ENCODE assay signal across 9 cellular contexts in genomic region chr3:112128843-112129727, GRCh38. TPM values are rescaled to one million over a fixed set of nuclear protein-coding genes. Genes with fewer than 3 reads are reported as not detected.
DNase-seq lines count a peak whose midpoint lies in the region; ATAC-seq and TF ChIP-seq lines count a peak whose summit lies in the region.
"Had no signal": no experiment of that assay in that cellular context is flagged by ENCODE, and none has a peak within 500 bp of the region (broad histone marks: within the 10 kb centered on the region; RNA-seq: fewer than 3 reads in every experiment).

No MANE protein-coding gene starts in this region.

- H3K4me3 Mint-ChIP-seq in IgD-negative memory B cell = peak overlapping the region; percentile 39 to 80 (median 46)
- peak overlapping the region; percentile 38 for H3K4me3 Mint-ChIP-seq in activated T-helper 1 cell treated with anti-CD3 and anti-CD28 coated beads, Interleukin-12 subunit alpha, Interleukin-12 subunit beta, Interleukin-2, Interleukin-4 antibody, amounts not matched to agents 30 ng/mL and 10 ng/mL and 1 ng/mL, durations not matched to agents 14 hours and 24 hours and 36 hours

- H3K27ac ChIP-seq in DND-41 (ENCODE audit: low read length) = no peak overlapping the region
- peak overlapping the region; percentile 5 for H3K27ac ChIP-seq in neutrophil
- no peak overlapping the region for H3K27ac ChIP-seq in left lung
- H3K27ac ChIP-seq: HL-60 had no signal

- DNase-seq in DND-41 (peak; percentile 16), hippocampal formation (lab: John Stamatoyannopoulos, UW) (no peak), left lung (no peak), NCI-H1092 (lab: John Stamatoyannopoulos, UW) (no peak)
- DNase-seq in activated T-helper 1 cell treated with anti-CD3 and anti-CD28 coated beads, Interleukin-12 subunit alpha, Interleukin-12 subunit beta, Interleukin-2, Interleukin-4 antibody, amounts not matched to agents 30 ng/mL and 10 ng/mL and 1 ng/mL, durations not matched to agents 14 hours and 24 hours and 36 hours (ENCODE audit: low spot score) = peak; percentile 55

- peaks cover 51 to 77% (median 64%) of the 10 kb centered on the region in 3 donors for H3K4me1 Mint-ChIP-seq in IgD-negative memory B cell
- peaks cover 82% of the 10 kb centered on the region for H3K4me1 Mint-ChIP-seq in activated T-helper 1 cell treated with anti-CD3 and anti-CD28 coated beads, Interleukin-12 subunit alpha, Interleukin-12 subunit beta, Interleukin-2, Interleukin-4 antibody, amounts not matched to agents 30 ng/mL and 10 ng/mL and 1 ng/mL, durations not matched to agents 14 hours and 24 hours and 36 hours (ENCODE audit: low read depth)

- no peaks in the 10 kb centered on the region for H3K36me3 ChIP-seq in DND-41 (ENCODE audit: insufficient read depth, low read length)
- H3K36me3 ChIP-seq in neutrophil = peaks cover 12% of the 10 kb centered on the region
- no peaks in the 10 kb centered on the region for H3K36me3 ChIP-seq in left lung

- H3K27me3 ChIP-seq in DND-41 (ENCODE audit: insufficient read depth, low read length, poor library complexity) (no peaks in the 10 kb centered on the region), neutrophil (no peaks in the 10 kb centered on the region), left lung (no peaks in the 10 kb centered on the region)

- H3K9ac ChIP-seq in DND-41 (ENCODE audit: low read depth, low read length) = no peak overlapping the region

- intact Hi-C loops in activated T-helper 1 cell treated with anti-CD3 and anti-CD28 coated beads, Interleukin-12 subunit alpha, Interleukin-12 subunit beta, Interleukin-2, Interleukin-4 antibody, amounts not matched to agents 30 ng/mL and 10 ng/mL and 1 ng/mL, durations not matched to agents 14 hours and 24 hours and 36 hours (cut with micrococcal nuclease) = loop anchor here (5.0 to 10.0 kb wide), 2 partner anchors 56 to 888 kb away; a partner anchor contains a TSS
- intact Hi-C loops in left lung (cut with DNase I) = no loop called here

- no peak overlapping the region for H3K4me2 ChIP-seq in DND-41 (ENCODE audit: insufficient read depth, low read length)

- no peaks in the 10 kb centered on the region for H3K27me3 Mint-ChIP-seq in IgD-negative memory B cell
- H3K27me3 Mint-ChIP-seq in activated T-helper 1 cell treated with anti-CD3 and anti-CD28 coated beads, Interleukin-12 subunit alpha, Interleukin-12 subunit beta, Interleukin-2, Interleukin-4 antibody, amounts not matched to agents 30 ng/mL and 10 ng/mL and 1 ng/mL, durations not matched to agents 14 hours and 24 hours and 36 hours (ENCODE audit: insufficient read depth) = no peaks in the 10 kb centered on the region

- peaks cover 5% of the 10 kb centered on the region for H3K36me3 Mint-ChIP-seq in IgD-negative memory B cell
- H3K36me3 Mint-ChIP-seq in activated T-helper 1 cell treated with anti-CD3 and anti-CD28 coated beads, Interleukin-12 subunit alpha, Interleukin-12 subunit beta, Interleukin-2, Interleukin-4 antibody, amounts not matched to agents 30 ng/mL and 10 ng/mL and 1 ng/mL, durations not matched to agents 14 hours and 24 hours and 36 hours (ENCODE audit: low read depth) = peaks cover 26% of the 10 kb centered on the region

- H3K4me3 ChIP-seq in DND-41 (ENCODE audit: low read depth in 1 of 2, low read length in 2 of 2) (no peak overlapping the region), neutrophil (ENCODE audit: low read depth in 1 of 2, low read length in 1 of 2) (no peak overlapping the region), left lung (no peak overlapping the region)

- no peaks in the 10 kb centered on the region for H3K79me2 ChIP-seq in DND-41 (ENCODE audit: insufficient read depth, low read length)

- TF ChIP-seq CTCF in DND-41 (IDR thresholded peaks at IDR 0.05; ENCODE audit: borderline replicate concordance, extremely low read depth, low read length, poor library complexity, severe bottlenecking) (no peak), neutrophil (IDR thresholded peaks at IDR 0.05) (no peak), left lung (IDR thresholded peaks at IDR 0.05) (no peak)

- no peaks in the 10 kb centered on the region for H4K20me1 ChIP-seq in DND-41 (ENCODE audit: insufficient read depth, low read length)

- no peaks in the 10 kb centered on the region for H3K9me3 Mint-ChIP-seq in IgD-negative memory B cell
- no peaks in the 10 kb centered on the region for H3K9me3 Mint-ChIP-seq in activated T-helper 1 cell treated with anti-CD3 and anti-CD28 coated beads, Interleukin-12 subunit alpha, Interleukin-12 subunit beta, Interleukin-2, Interleukin-4 antibody, amounts not matched to agents 30 ng/mL and 10 ng/mL and 1 ng/mL, durations not matched to agents 14 hours and 24 hours and 36 hours

- H3K27ac Mint-ChIP-seq in IgD-negative memory B cell = peak overlapping the region; percentile 70 to 99 (median 97)
- peak overlapping the region; percentile 93 for H3K27ac Mint-ChIP-seq in activated T-helper 1 cell treated with anti-CD3 and anti-CD28 coated beads, Interleukin-12 subunit alpha, Interleukin-12 subunit beta, Interleukin-2, Interleukin-4 antibody, amounts not matched to agents 30 ng/mL and 10 ng/mL and 1 ng/mL, durations not matched to agents 14 hours and 24 hours and 36 hours

- no peak overlapping the region for H2AFZ ChIP-seq in DND-41 (ENCODE audit: low read depth, low read length)

- no peaks in the 10 kb centered on the region for H3K4me1 ChIP-seq in DND-41 (ENCODE audit: insufficient read depth, low read length)
- H3K4me1 ChIP-seq in neutrophil (ENCODE audit: control insufficient read depth in 1 of 2, insufficient read depth in 1 of 2, low read depth in 1 of 2, low read length in 1 of 2) = peaks cover 23 to 57% of the 10 kb centered on the region in 2 experiments
- peaks cover 0 to 7% of the 10 kb centered on the region in 2 donors for H3K4me1 ChIP-seq in left lung

- H3K9me3 ChIP-seq in DND-41 (ENCODE audit: insufficient read depth, low read length, severe bottlenecking) (no peaks in the 10 kb centered on the region), neutrophil (no peaks in the 10 kb centered on the region), left lung (no peaks in the 10 kb centered on the region)

- ATAC-seq in DND-41 (ENCODE audit: insufficient read depth, low read depth) (peak; percentile 81), GM21515 (IDR thresholded peaks at IDR 0.05; ENCODE audit: unreplicated experiment) (peak; percentile 52), left lung (no peak)

RNA-seq across cellular contexts. Expression of gene GCSAM, which starts 4.0 kb away (rescaled TPM):
- 34.0 TPM for polyA plus RNA-seq in IgD-negative memory B cell
- 2.8 and 3.5 TPM in 2 replicates for total RNA-seq in activated T-helper 1 cell treated with anti-CD3 and anti-CD28 coated beads, Interleukin-12 subunit alpha, Interleukin-12 subunit beta, Interleukin-2, Interleukin-4 antibody, amounts not matched to agents 30 ng/mL and 10 ng/mL and 1 ng/mL, durations not matched to agents 14 hours and 24 hours and 36 hours
- total RNA-seq in left lung = under 1 TPM; 0.20 to 0.45 TPM

RNA-seq across cellular contexts. Expression of gene C3orf52, which starts 42.9 kb away (rescaled TPM):
- 0.50 TPM for polyA plus RNA-seq in IgD-negative memory B cell
- 12.4 and 12.8 TPM in 2 replicates for total RNA-seq in activated T-helper 1 cell treated with anti-CD3 and anti-CD28 coated beads, Interleukin-12 subunit alpha, Interleukin-12 subunit beta, Interleukin-2, Interleukin-4 antibody, amounts not matched to agents 30 ng/mL and 10 ng/mL and 1 ng/mL, durations not matched to agents 14 hours and 24 hours and 36 hours
- 10 to 100 TPM; 21.0 to 30.5 TPM for total RNA-seq in left lung

Comparison
In these comparisons a context has a peak if more than half of its experiments do, and no peak if none do; other contexts are left out.
1. DNase-seq: peak in DND-41 (single experiment) and activated T-helper 1 cell treated with anti-CD3 and anti-CD28 coated beads, Interleukin-12 subunit alpha, Interleukin-12 subunit beta, Interleukin-2, Interleukin-4 antibody, amounts not matched to agents 30 ng/mL and 10 ng/mL and 1 ng/mL, durations not matched to agents 14 hours and 24 hours and 36 hours (single experiment); none in hippocampal formation (0 of 2), left lung (0 of 2) and NCI-H1092 (single experiment).